1 cellular context compared by ENCODE assay signal in genomic region chr11:74592441-74593362, GRCh38.
TF ChIP-seq lines count a peak whose summit lies in the region.

TSS of gene POLD3 (plus strand) at chr11:74592582. CDS start at chr11:74592659, 77 bp downstream.

TF ChIP-seq in HepG2, 621 proteins besides CTCF, POLR2A, EP300 and RAD21 (continued from another document and continues in another):
- TF ChIP-seq, protein P1, sequence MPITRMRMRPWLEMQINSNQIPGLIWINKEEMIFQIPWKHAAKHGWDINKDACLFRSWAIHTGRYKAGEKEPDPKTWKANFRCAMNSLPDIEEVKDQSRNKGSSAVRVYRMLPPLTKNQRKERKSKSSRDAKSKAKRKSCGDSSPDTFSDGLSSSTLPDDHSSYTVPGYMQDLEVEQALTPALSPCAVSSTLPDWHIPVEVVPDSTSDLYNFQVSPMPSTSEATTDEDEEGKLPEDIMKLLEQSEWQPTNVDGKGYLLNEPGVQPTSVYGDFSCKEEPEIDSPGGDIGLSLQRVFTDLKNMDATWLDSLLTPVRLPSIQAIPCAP (CRISPR knock-in tag; IDR thresholded peaks at IDR 0.05; ENCODE audit: low read depth) = no peak
- TF ChIP-seq ZFY (CRISPR knock-in tag; IDR thresholded peaks at IDR 0.05) = peak; percentile 50
- peak; percentile 83 for TF ChIP-seq GABPB1 (CRISPR knock-in tag; IDR thresholded peaks at IDR 0.05)
- no peak for TF ChIP-seq ZNF496 (CRISPR knock-in tag; IDR thresholded peaks at IDR 0.05; ENCODE audit: insufficient replicate concordance)
- peak; percentile 61; the same call in 1 of the 2 replicates for TF ChIP-seq ZNF639 (CRISPR knock-in tag; conservative IDR thresholded peaks at IDR 0.05)
- TF ChIP-seq ZC3H4 (CRISPR knock-in tag; IDR thresholded peaks at IDR 0.05; ENCODE audit: borderline replicate concordance) = no peak
- no peak for TF ChIP-seq SRSF1 (optimal IDR thresholded peaks at IDR 0.05; ENCODE audit: low read depth, low read length)
- 0 out of 2 replicates have a peak, but pooled peaks have one; percentile 25 for TF ChIP-seq MYPOP (CRISPR knock-in tag; IDR thresholded peaks at IDR 0.05)
- peak; percentile 76; the same call in 1 of the 2 replicates for TF ChIP-seq NFKBIZ (CRISPR knock-in tag; IDR thresholded peaks at IDR 0.05)
- peak; percentile 71 for TF ChIP-seq RXRA (CRISPR knock-in tag; IDR thresholded peaks at IDR 0.05)
- peak; percentile 45; the same call in 1 of the 2 replicates for TF ChIP-seq CBX5 (CRISPR knock-in tag; IDR thresholded peaks at IDR 0.05; ENCODE audit: borderline replicate concordance)
- TF ChIP-seq, protein P2, sequence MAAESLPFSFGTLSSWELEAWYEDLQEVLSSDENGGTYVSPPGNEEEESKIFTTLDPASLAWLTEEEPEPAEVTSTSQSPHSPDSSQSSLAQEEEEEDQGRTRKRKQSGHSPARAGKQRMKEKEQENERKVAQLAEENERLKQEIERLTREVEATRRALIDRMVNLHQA (CRISPR knock-in tag; IDR thresholded peaks at IDR 0.05) = no peak
- TF ChIP-seq HNRNPUL1 (IDR thresholded peaks at IDR 0.05; ENCODE audit: low read depth, low read length) = no peak
- peak; percentile 27; the same call in 1 of the 2 replicates for TF ChIP-seq ATF1 (CRISPR knock-in tag; IDR thresholded peaks at IDR 0.05)
- TF ChIP-seq ZNF784 (CRISPR knock-in tag; IDR thresholded peaks at IDR 0.05; ENCODE audit: borderline replicate concordance) = 0 out of 2 replicates have a peak, but pooled peaks have one; percentile 32
- TF ChIP-seq RARA (CRISPR knock-in tag; IDR thresholded peaks at IDR 0.05) = peak; percentile 26; the same call in 1 of the 2 replicates
- no peak for TF ChIP-seq ZNF552 (CRISPR knock-in tag; IDR thresholded peaks at IDR 0.05; ENCODE audit: borderline replicate concordance)
- TF ChIP-seq FOXK1 (CRISPR knock-in tag; IDR thresholded peaks at IDR 0.05; ENCODE audit: borderline replicate concordance, low read depth) = peak; percentile 59; the same call in 1 of the 2 replicates
- TF ChIP-seq, protein P3, sequence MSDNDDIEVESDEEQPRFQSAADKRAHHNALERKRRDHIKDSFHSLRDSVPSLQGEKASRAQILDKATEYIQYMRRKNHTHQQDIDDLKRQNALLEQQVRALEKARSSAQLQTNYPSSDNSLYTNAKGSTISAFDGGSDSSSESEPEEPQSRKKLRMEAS (IDR thresholded peaks at IDR 0.05) = peak; percentile 80
- TF ChIP-seq, protein P4, sequence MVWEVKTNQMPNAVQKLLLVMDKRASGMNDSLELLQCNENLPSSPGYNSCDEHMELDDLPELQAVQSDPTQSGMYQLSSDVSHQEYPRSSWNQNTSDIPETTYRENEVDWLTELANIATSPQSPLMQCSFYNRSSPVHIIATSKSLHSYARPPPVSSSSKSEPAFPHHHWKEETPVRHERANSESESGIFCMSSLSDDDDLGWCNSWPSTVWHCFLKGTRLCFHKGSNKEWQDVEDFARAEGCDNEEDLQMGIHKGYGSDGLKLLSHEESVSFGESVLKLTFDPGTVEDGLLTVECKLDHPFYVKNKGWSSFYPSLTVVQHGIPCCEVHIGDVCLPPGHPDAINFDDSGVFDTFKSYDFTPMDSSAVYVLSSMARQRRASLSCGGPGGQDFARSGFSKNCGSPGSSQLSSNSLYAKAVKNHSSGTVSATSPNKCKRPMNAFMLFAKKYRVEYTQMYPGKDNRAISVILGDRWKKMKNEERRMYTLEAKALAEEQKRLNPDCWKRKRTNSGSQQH (CRISPR knock-in tag; IDR thresholded peaks at IDR 0.05; ENCODE audit: low read depth) = peak; percentile 94
- TF ChIP-seq ZNF383 (CRISPR knock-in tag; IDR thresholded peaks at IDR 0.05; ENCODE audit: borderline replicate concordance) = peak; percentile 44; the same call in 1 of the 2 replicates
- TF ChIP-seq ZBTB3 (CRISPR knock-in tag; IDR thresholded peaks at IDR 0.05; ENCODE audit: borderline replicate concordance, low read depth) = no peak
- peak; percentile 96 for TF ChIP-seq KDM2A (CRISPR knock-in tag; IDR thresholded peaks at IDR 0.05; ENCODE audit: borderline replicate concordance, low read depth)
- no peak for TF ChIP-seq ZNF382 (CRISPR knock-in tag; IDR thresholded peaks at IDR 0.05; ENCODE audit: borderline replicate concordance)
- peak; percentile 36; the same call in 1 of the 2 replicates for TF ChIP-seq NFYB (CRISPR knock-in tag; IDR thresholded peaks at IDR 0.05)
- TF ChIP-seq TFE3 (CRISPR knock-in tag; IDR thresholded peaks at IDR 0.05) = no peak
- no peak for TF ChIP-seq SNRNP70 (IDR thresholded peaks at IDR 0.05; ENCODE audit: low read depth, low read length)
- TF ChIP-seq DBP (CRISPR knock-in tag; IDR thresholded peaks at IDR 0.05; ENCODE audit: not compliant biosample characterization) = no peak
- TF ChIP-seq ZNF615 (CRISPR knock-in tag; IDR thresholded peaks at IDR 0.05; ENCODE audit: borderline replicate concordance) = 0 out of 2 replicates have a peak, but pooled peaks have one; percentile 83
- TF ChIP-seq CCAR2 (optimal IDR thresholded peaks at IDR 0.05; ENCODE audit: low read depth, low read length) = peak; percentile 54
- TF ChIP-seq MAZ (IDR thresholded peaks at IDR 0.05; ENCODE audit: borderline replicate concordance, low read depth, low read length) = peak; percentile 29; the same call in 1 of the 2 replicates
- peak; percentile 64; the same call in 1 of the 2 replicates for TF ChIP-seq MAZ (CRISPR knock-in tag; IDR thresholded peaks at IDR 0.05; ENCODE audit: low read depth)
- no peak for TF ChIP-seq SP1 (IDR thresholded peaks at IDR 0.05)
- peak; percentile 53 for TF ChIP-seq SP1 (CRISPR knock-in tag; IDR thresholded peaks at IDR 0.05)
- no peak for TF ChIP-seq RORA (CRISPR knock-in tag; IDR thresholded peaks at IDR 0.05)
- TF ChIP-seq HDAC2 (CRISPR knock-in tag; IDR thresholded peaks at IDR 0.05) = peak; percentile 84
- TF ChIP-seq, protein P5, sequence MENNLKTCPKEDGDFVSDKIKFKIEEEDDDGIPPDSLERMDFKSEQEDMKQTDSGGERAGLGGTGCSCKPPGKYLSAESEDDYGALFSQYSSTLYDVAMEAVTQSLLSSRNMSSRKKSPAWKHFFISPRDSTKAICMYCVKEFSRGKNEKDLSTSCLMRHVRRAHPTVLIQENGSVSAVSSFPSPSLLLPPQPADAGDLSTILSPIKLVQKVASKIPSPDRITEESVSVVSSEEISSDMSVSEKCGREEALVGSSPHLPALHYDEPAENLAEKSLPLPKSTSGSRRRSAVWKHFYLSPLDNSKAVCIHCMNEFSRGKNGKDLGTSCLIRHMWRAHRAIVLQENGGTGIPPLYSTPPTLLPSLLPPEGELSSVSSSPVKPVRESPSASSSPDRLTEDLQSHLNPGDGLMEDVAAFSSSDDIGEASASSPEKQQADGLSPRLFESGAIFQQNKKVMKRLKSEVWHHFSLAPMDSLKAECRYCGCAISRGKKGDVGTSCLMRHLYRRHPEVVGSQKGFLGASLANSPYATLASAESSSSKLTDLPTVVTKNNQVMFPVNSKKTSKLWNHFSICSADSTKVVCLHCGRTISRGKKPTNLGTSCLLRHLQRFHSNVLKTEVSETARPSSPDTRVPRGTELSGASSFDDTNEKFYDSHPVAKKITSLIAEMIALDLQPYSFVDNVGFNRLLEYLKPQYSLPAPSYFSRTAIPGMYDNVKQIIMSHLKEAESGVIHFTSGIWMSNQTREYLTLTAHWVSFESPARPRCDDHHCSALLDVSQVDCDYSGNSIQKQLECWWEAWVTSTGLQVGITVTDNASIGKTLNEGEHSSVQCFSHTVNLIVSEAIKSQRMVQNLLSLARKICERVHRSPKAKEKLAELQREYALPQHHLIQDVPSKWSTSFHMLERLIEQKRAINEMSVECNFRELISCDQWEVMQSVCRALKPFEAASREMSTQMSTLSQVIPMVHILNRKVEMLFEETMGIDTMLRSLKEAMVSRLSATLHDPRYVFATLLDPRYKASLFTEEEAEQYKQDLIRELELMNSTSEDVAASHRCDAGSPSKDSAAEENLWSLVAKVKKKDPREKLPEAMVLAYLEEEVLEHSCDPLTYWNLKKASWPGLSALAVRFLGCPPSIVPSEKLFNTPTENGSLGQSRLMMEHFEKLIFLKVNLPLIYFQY (CRISPR knock-in tag; IDR thresholded peaks at IDR 0.05; ENCODE audit: borderline replicate concordance) = no peak
- 0 out of 2 replicates have a peak, but pooled peaks have one; percentile 73 for TF ChIP-seq ZNF33B (CRISPR knock-in tag; IDR thresholded peaks at IDR 0.05)
- peak; percentile 82 for TF ChIP-seq HOXA3 (CRISPR knock-in tag; IDR thresholded peaks at IDR 0.05)
- no peak for TF ChIP-seq MAFK (conservative IDR thresholded peaks at IDR 0.05 in 1 of 2, IDR thresholded peaks at IDR 0.05 in 1 of 2; ENCODE audit: low read length in 2 of 2)
- TF ChIP-seq, protein P6, sequence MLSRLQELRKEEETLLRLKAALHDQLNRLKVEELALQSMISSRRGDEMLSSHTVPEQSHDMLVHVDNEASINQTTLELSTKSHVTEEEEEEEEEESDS (CRISPR knock-in tag; IDR thresholded peaks at IDR 0.05; ENCODE audit: borderline replicate concordance) = no peak
- TF ChIP-seq SOX6 (IDR thresholded peaks at IDR 0.05) = no peak
- peak; percentile 43 for TF ChIP-seq SOX6 (CRISPR knock-in tag; IDR thresholded peaks at IDR 0.05)
- TF ChIP-seq, protein P7, sequence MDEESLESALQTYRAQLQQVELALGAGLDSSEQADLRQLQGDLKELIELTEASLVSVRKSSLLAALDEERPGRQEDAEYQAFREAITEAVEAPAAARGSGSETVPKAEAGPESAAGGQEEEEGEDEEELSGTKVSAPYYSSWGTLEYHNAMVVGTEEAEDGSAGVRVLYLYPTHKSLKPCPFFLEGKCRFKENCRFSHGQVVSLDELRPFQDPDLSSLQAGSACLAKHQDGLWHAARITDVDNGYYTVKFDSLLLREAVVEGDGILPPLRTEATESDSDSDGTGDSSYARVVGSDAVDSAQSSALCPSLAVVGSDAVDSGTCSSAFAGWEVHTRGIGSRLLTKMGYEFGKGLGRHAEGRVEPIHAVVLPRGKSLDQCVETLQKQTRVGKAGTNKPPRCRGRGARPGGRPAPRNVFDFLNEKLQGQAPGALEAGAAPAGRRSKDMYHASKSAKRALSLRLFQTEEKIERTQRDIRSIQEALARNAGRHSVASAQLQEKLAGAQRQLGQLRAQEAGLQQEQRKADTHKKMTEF (CRISPR knock-in tag; IDR thresholded peaks at IDR 0.05) = peak; percentile 82
- TF ChIP-seq TAF1 (CRISPR knock-in tag; IDR thresholded peaks at IDR 0.05) = peak; percentile 55; the same call in 1 of the 2 replicates
- peak; percentile 35; the same call in 1 of the 2 replicates for TF ChIP-seq FOSL2 (CRISPR knock-in tag; IDR thresholded peaks at IDR 0.05)
- TF ChIP-seq ZNF253 (CRISPR knock-in tag; IDR thresholded peaks at IDR 0.05; ENCODE audit: borderline replicate concordance) = 0 out of 2 replicates have a peak, but pooled peaks have one; percentile 41
- TF ChIP-seq GATAD2A (CRISPR knock-in tag; IDR thresholded peaks at IDR 0.05) = peak; percentile 52
- TF ChIP-seq, protein P8, sequence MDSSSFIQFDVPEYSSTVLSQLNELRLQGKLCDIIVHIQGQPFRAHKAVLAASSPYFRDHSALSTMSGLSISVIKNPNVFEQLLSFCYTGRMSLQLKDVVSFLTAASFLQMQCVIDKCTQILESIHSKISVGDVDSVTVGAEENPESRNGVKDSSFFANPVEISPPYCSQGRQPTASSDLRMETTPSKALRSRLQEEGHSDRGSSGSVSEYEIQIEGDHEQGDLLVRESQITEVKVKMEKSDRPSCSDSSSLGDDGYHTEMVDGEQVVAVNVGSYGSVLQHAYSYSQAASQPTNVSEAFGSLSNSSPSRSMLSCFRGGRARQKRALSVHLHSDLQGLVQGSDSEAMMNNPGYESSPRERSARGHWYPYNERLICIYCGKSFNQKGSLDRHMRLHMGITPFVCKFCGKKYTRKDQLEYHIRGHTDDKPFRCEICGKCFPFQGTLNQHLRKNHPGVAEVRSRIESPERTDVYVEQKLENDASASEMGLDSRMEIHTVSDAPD (CRISPR knock-in tag; IDR thresholded peaks at IDR 0.05) = peak; percentile 55; the same call in 1 of the 2 replicates
